Comparison of ENCODE assay signal across 8 cellular contexts in genomic region chr1:109649380-109649987, GRCh38. TPM values are rescaled to one million over a fixed set of nuclear protein-coding genes. Genes with fewer than 3 reads are reported as not detected.
DNase-seq lines count a peak whose midpoint lies in the region; ATAC-seq, FAIRE-seq and TF ChIP-seq lines count a peak whose summit lies in the region.

No MANE protein-coding gene starts in this region.

- no peaks in the 10 kb centered on the region for H3K27me3 ChIP-seq in Panc1 (ENCODE audit: control insufficient read depth, insufficient read depth, low read length)
- no peaks in the 10 kb centered on the region for H3K27me3 ChIP-seq in small intestine (ENCODE audit: control insufficient read depth in 2 of 2, insufficient read depth in 2 of 2, low read length in 2 of 2)

- in situ Hi-C loops in Panc1 (cut with HindIII; ENCODE audit: low pct_unique_long_range_greater_than_20kb, low sequenced_read_pairs), result no loop called here

- H3K4me3 ChIP-seq in Panc1 (ENCODE audit: low read depth in 2 of 2, low read length in 2 of 2) (0 out of 4 replicates have a peak overlapping the region, but pooled peaks of 1 of the 2 experiments have one; percentile 8), small intestine (ENCODE audit: low read depth in 1 of 2, low read length in 2 of 2) (no peak overlapping the region)

- FAIRE-seq in small intestine (lab: Jason Lieb, UNC), result peak; percentile 19

- intact Hi-C loops in Panc1 (cut with micrococcal nuclease; ENCODE audit: unreplicated experiment), result no loop called here

- TF ChIP-seq CTCF in Panc1 (IDR thresholded peaks at IDR 0.05), result peak; percentile 43

- POLR2A ChIA-PET in Panc1 (lab: Charles Lee), result no interaction called here

- H3K27ac ChIP-seq in Panc1 (ENCODE audit: low read length) (no peak overlapping the region), small intestine (ENCODE audit: low read depth in 1 of 2, low read length in 1 of 2) (no peak overlapping the region)

- no TSS peak for BruUV-seq in Panc1 (replicated peaks; lab: Mats Ljungman, UMichigan)

- ATAC-seq in Panc1, result no peak
- no peak for ATAC-seq in HG03095 (IDR thresholded peaks at IDR 0.05; ENCODE audit: unreplicated experiment)

- 69 to 80% (median 71%) methylated on average over 5 of the region's 5 CpGs for WGBS in small intestine, 3 donors

- CTCF ChIA-PET in Panc1 (lab: Charles Lee), result interaction anchor here (0.6 to 1.4 kb wide), 2 partner anchors 40 to 104 kb away, joined by 3 read pairs; no protein-coding TSS in a partner anchor

- DNase-seq in DMS79 treated with DMSO at 0.1 percent for 48 hours (lab: John Stamatoyannopoulos, UW) (peak; percentile 58), DMS79 (lab: John Stamatoyannopoulos, UW) (no peak), Panc1 (ENCODE audit: low read depth, low spot score) (no peak), fibroblast of the conjunctiva (ENCODE audit: low read depth) (peak; percentile 53), small intestine (no peak), NCI-H82 treated with DMSO at 0.1 percent for 48 hours (lab: John Stamatoyannopoulos, UW; ENCODE audit: unreplicated experiment) (no peak), A172 (ENCODE audit: low spot score) (no peak)

- no peaks in the 10 kb centered on the region for H3K9me3 ChIP-seq in Panc1 (ENCODE audit: control insufficient read depth, insufficient read depth, low read depth, low read length)
- no peaks in the 10 kb centered on the region for H3K9me3 ChIP-seq in small intestine (ENCODE audit: control insufficient read depth, low read depth)

- H3K4me1 ChIP-seq in Panc1 (ENCODE audit: control insufficient read depth, insufficient read depth, low read length) (peaks cover 5% of the 10 kb centered on the region; the same call in 1 of the 2 replicates), small intestine (ENCODE audit: control insufficient read depth in 2 of 2, insufficient read depth in 1 of 2, low read depth in 1 of 2, low read length in 1 of 2) (no peaks in the 10 kb centered on the region)

- no peaks in the 10 kb centered on the region for H3K36me3 ChIP-seq in Panc1 (ENCODE audit: control insufficient read depth, insufficient read depth, low read length)
- H3K36me3 ChIP-seq in small intestine (ENCODE audit: control insufficient read depth in 2 of 2, insufficient read depth in 2 of 2, low read length in 2 of 2), result no peaks in the 10 kb centered on the region

RNA-seq across cellular contexts. Expression of gene GSTM4, which starts 6.4 kb away (rescaled TPM):
- 22.0 TPM for total RNA-seq in Panc1 (2021; ENCODE audit: unreplicated experiment)
- 15.3 TPM for polyA plus RNA-seq in Panc1 (2012; ENCODE audit: insufficient read length)
- 100 to 1,000 TPM; 194 to 316 (median 217) TPM for polyA plus RNA-seq in small intestine
- total RNA-seq in A172 (2014; rRNA removed; shearing (Covaris generic)), result 35.7 and 41.8 TPM in 2 replicates

RNA-seq across cellular contexts. Expression of gene GSTM2, which starts 18.4 kb away (rescaled TPM):
- 10.2 TPM for total RNA-seq in Panc1 (2021; ENCODE audit: unreplicated experiment)
- 12.9 TPM for polyA plus RNA-seq in Panc1 (2012; ENCODE audit: insufficient read length)
- 10 to 100 TPM; 29.4 to 66.2 (median 42.2) TPM for polyA plus RNA-seq in small intestine
- total RNA-seq in A172 (2014; rRNA removed; shearing (Covaris generic)), result 8.9 and 16.9 TPM in 2 replicates

RNA-seq across cellular contexts. Expression of gene AMPD2, which starts 29.8 kb away (rescaled TPM):
- 85.8 TPM for total RNA-seq in Panc1 (2021; ENCODE audit: unreplicated experiment)
- polyA plus RNA-seq in Panc1 (2012; ENCODE audit: insufficient read length), result 58.1 TPM
- 10 to 100 TPM; 25.9 to 38.3 (median 32.0) TPM for polyA plus RNA-seq in small intestine
- 47.5 and 75.8 TPM in 2 replicates for total RNA-seq in A172 (2014; rRNA removed; shearing (Covaris generic))

RNA-seq across cellular contexts. Expression of gene GNAT2, which starts 30.1 kb away (rescaled TPM):
- 0.44 TPM for total RNA-seq in Panc1 (2021; ENCODE audit: unreplicated experiment)
- not detected for polyA plus RNA-seq in Panc1 (2012; ENCODE audit: insufficient read length)
- under 1 TPM in 1 of 3 donors, not detected in 2; 0.28 TPM for polyA plus RNA-seq in small intestine
- total RNA-seq in A172 (2014; rRNA removed; shearing (Covaris generic)), result 0.41 TPM in 1 of 2 replicates, not detected in the other

RNA-seq across cellular contexts. Expression of gene GSTM1, which starts 38.1 kb away (rescaled TPM):
- not detected for total RNA-seq in Panc1 (2021; ENCODE audit: unreplicated experiment)
- polyA plus RNA-seq in Panc1 (2012; ENCODE audit: insufficient read length), result 0.75 TPM
- 100 to 1,000 TPM in 2 of 3 donors, 1 to 10 TPM in 1; 2.7 to 175 (median 101) TPM for polyA plus RNA-seq in small intestine
- not detected in 2 replicates for total RNA-seq in A172 (2014; rRNA removed; shearing (Covaris generic))

Comparison
In these comparisons a context has a peak if more than half of its experiments do, and no peak if none do; other contexts are left out.
1. DNase-seq: peak in DMS79 treated with DMSO at 0.1 percent for 48 hours (single experiment) and fibroblast of the conjunctiva (single experiment); none in DMS79 (single experiment), Panc1 (single experiment), small intestine (single experiment), NCI-H82 treated with DMSO at 0.1 percent for 48 hours (single experiment) and A172 (single experiment).